In the genomic region with DNA sequence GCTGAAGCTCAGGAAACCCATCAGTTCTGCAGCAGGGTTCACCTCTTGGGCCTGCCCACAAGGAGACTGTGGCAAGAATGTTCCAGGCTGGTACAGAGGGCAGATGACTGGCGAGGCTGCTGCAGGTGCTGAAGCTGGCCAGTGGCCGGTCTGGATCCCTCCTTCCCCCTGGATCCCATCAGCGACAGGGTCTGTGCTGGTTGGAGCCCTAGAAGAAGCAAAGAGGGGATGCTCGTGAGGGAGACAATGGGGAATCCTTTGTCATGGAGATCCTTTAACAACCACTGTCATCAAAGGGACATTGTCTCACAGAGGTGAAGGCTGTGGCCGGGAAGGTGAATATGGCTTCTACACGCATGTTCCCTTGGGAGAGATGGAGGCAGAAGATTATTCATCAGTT, we compare ENCODE assay signal across 27 cellular contexts.
"Had no signal": no experiment of that assay in that cellular context is flagged by ENCODE, and none has a peak within 500 bp of the region (broad histone marks: within the 10 kb centered on the region; RNA-seq: fewer than 3 reads in every experiment).

No MANE protein-coding gene starts in this region.

- DNase-seq: effector memory CD8-positive, alpha-beta T cell; foreskin fibroblast; gastrocnemius medialis; head of caudate nucleus; immature natural killer cell; mesenchymal stem cell; mucosa of descending colon; naive B cell; pancreas; right lobe of liver; small intestine; stimulated activated CD4-positive, alpha-beta T cell treated with anti-CD3 and anti-CD28 coated beads, Interleukin-15, amount 100 ng/mL, for 24 hours; stimulated activated CD4-positive, alpha-beta T cell treated with anti-CD3 and anti-CD28 coated beads, Interleukin-4, amount 100 ng/mL, for 1 hour; stimulated activated CD8-positive, alpha-beta memory T cell treated with anti-CD3 and anti-CD28 coated beads, Interleukin-4, amount 100 ng/mL, for 48 hours; stimulated activated naive CD4-positive, alpha-beta T cell; stimulated activated naive CD8-positive, alpha-beta T cell treated with anti-CD3 and anti-CD28 coated beads, Interleukin-15, amount 100 ng/mL, for 72 hours; transverse colon had no signal

- H3K4me3 ChIP-seq: coronary artery, gastrocnemius medialis, hepatocyte, lung, mucosa of descending colon, pancreas, right lobe of liver, suprapubic skin, transverse colon, vagina had no signal

- H3K4me1 Mint-ChIP-seq: immature natural killer cell; naive B cell; nephron; stimulated activated naive CD8-positive, alpha-beta T cell treated with anti-CD3 and anti-CD28 coated beads, Interleukin-15, amount 100 ng/mL, for 72 hours had no signal

- H3K4me2 ChIP-seq: hepatocyte had no signal

- H3K27ac ChIP-seq: coronary artery, gastrocnemius medialis, hepatocyte, neutrophil, pancreas, right lobe of liver, suprapubic skin, transverse colon, vagina had no signal

- H3K27me3 ChIP-seq: gastrocnemius medialis, hepatocyte, neutrophil, pancreas, right lobe of liver, suprapubic skin, transverse colon, vagina had no signal

- H3K36me3 Mint-ChIP-seq: immature natural killer cell, mesothelial cell of epicardium, naive B cell had no signal

- H3K9me3 ChIP-seq: gastrocnemius medialis, mucosa of descending colon, neutrophil, pancreas, right lobe of liver, suprapubic skin, transverse colon, vagina had no signal

- H2AFZ ChIP-seq: hepatocyte had no signal

- H3K4me3 Mint-ChIP-seq: effector memory CD8-positive, alpha-beta T cell; immature natural killer cell; mesothelial cell of epicardium; naive B cell; nephron; stimulated activated naive CD8-positive, alpha-beta T cell treated with anti-CD3 and anti-CD28 coated beads, Interleukin-15, amount 100 ng/mL, for 72 hours had no signal

- ATAC-seq: effector memory CD8-positive, alpha-beta T cell; esophagus mucosa; gastrocnemius medialis; left lobe of liver; mucosa of descending colon; pancreas; right lobe of liver; stimulated activated naive CD8-positive, alpha-beta T cell treated with anti-CD3 and anti-CD28 coated beads, Interleukin-15, amount 100 ng/mL, for 72 hours had no signal

- H3K9me3 Mint-ChIP-seq: immature natural killer cell, mesothelial cell of epicardium had no signal

- H3K27ac Mint-ChIP-seq: effector memory CD8-positive, alpha-beta T cell; immature natural killer cell; mesothelial cell of epicardium; naive B cell; nephron; stimulated activated naive CD8-positive, alpha-beta T cell treated with anti-CD3 and anti-CD28 coated beads, Interleukin-15, amount 100 ng/mL, for 72 hours had no signal

- H3K4me1 ChIP-seq: gastrocnemius medialis, pancreas, right lobe of liver, suprapubic skin, transverse colon, vagina had no signal

- H3K36me3 ChIP-seq: gastrocnemius medialis, neutrophil, pancreas, right lobe of liver, suprapubic skin, transverse colon, vagina had no signal

- H3K79me2 ChIP-seq: hepatocyte had no signal

- H3K27me3 Mint-ChIP-seq: effector memory CD8-positive, alpha-beta T cell; naive B cell; stimulated activated naive CD8-positive, alpha-beta T cell treated with anti-CD3 and anti-CD28 coated beads, Interleukin-15, amount 100 ng/mL, for 72 hours had no signal
